8 cellular contexts compared by ENCODE assay signal in genomic region chr22:46762238-46763050, GRCh38. TPM values are rescaled to one million over a fixed set of nuclear protein-coding genes. Genes with fewer than 3 reads are reported as not detected.
A peak's percentile ranks its signal among the peaks of the same experiment; 100 is the strongest.
DNase-seq lines count a peak whose midpoint lies in the region; ATAC-seq and TF ChIP-seq lines count a peak whose summit lies in the region.

Gene TBC1D22A (plus strand): TSS chr22:46762650. CDS start chr22:46762787, 137 bp downstream.

- peak within 1 kb of the TSS; percentile 94 for H3K27ac Mint-ChIP-seq in HFFc6
- peak within 1 kb of the TSS; percentile 99 for H3K27ac Mint-ChIP-seq in activated naive CD4-positive, alpha-beta T cell treated with anti-CD3 and anti-CD28 coated beads, Interleukin-2, amount 50 U/mL, for 72 hours

- peak within 1 kb of the TSS; percentile 96 for H3K27ac ChIP-seq in suprapubic skin

- H3K4me3 ChIP-seq in suprapubic skin: peak within 1 kb of the TSS; percentile 73

- ATAC-seq in activated naive CD4-positive, alpha-beta T cell treated with anti-CD3 and anti-CD28 coated beads, Interleukin-2, amount 50 U/mL, for 72 hours: peak; percentile 97 to 98

- DNase-seq in GM03348 (ENCODE audit: low spot score): peak; percentile 97
- peak; percentile 88 for DNase-seq in HFFc6
- peak; percentile 81 for DNase-seq in NCI-H1048 (lab: John Stamatoyannopoulos, UW)
- DNase-seq in SKM-1 (lab: John Stamatoyannopoulos, UW; ENCODE audit: unreplicated experiment): peak; percentile 87
- DNase-seq in activated naive CD4-positive, alpha-beta T cell treated with anti-CD3 and anti-CD28 coated beads, Interleukin-2, amount 50 U/mL, for 72 hours (ENCODE audit: low spot score in 2 of 2): peak; percentile 94 to 95
- peak; percentile 68 for DNase-seq in glomerular endothelial cell (ENCODE audit: extremely low read depth, low read depth, low spot score)
- peak; percentile 87 for DNase-seq in occipital lobe (lab: John Stamatoyannopoulos, UW)
- peak; percentile 96 to 98 for DNase-seq in suprapubic skin (ENCODE audit: low spot score in 2 of 2)

- no peaks in the 10 kb centered on the region for H3K27me3 ChIP-seq in suprapubic skin

- peak within 1 kb of the TSS; percentile 96 for H3K4me3 Mint-ChIP-seq in HFFc6

- H3K36me3 Mint-ChIP-seq in HFFc6 (ENCODE audit: low read depth): peaks cover 16% of the 10 kb centered on the region
- peaks cover 19 to 41% of the 10 kb centered on the region in 2 donors for H3K36me3 Mint-ChIP-seq in activated naive CD4-positive, alpha-beta T cell treated with anti-CD3 and anti-CD28 coated beads, Interleukin-2, amount 50 U/mL, for 72 hours

- TF ChIP-seq CTCF in HFFc6 (IDR thresholded peaks at IDR 0.05): peak; percentile 36
- peak in 1 of 2 donors; percentile 36 for TF ChIP-seq CTCF in suprapubic skin (IDR thresholded peaks at IDR 0.05)

- H3K27me3 Mint-ChIP-seq in HFFc6 (ENCODE audit: insufficient read depth): no peaks in the 10 kb centered on the region; the same call in 1 of the 2 replicates

- peaks cover 53% of the 10 kb centered on the region for H3K4me1 Mint-ChIP-seq in HFFc6 (ENCODE audit: low read depth)

- no peaks in the 10 kb centered on the region for H3K9me3 ChIP-seq in suprapubic skin

- no peak for TF ChIP-seq EP300 in suprapubic skin (IDR thresholded peaks at IDR 0.05)

- TF ChIP-seq POLR2A in suprapubic skin (IDR thresholded peaks at IDR 0.05): peak; percentile 95 to 97

- H3K36me3 ChIP-seq in suprapubic skin: no peaks in the 10 kb centered on the region

- under 1% methylated on average over 43 of the region's 66 CpGs for WGBS in suprapubic skin

- peaks cover 31% of the 10 kb centered on the region for H3K4me1 ChIP-seq in suprapubic skin

- no peaks in the 10 kb centered on the region for H3K9me3 Mint-ChIP-seq in HFFc6
- H3K9me3 Mint-ChIP-seq in activated naive CD4-positive, alpha-beta T cell treated with anti-CD3 and anti-CD28 coated beads, Interleukin-2, amount 50 U/mL, for 72 hours: no peaks in the 10 kb centered on the region

RNA-seq across cellular contexts. Expression of gene TBC1D22A, which starts in this region (rescaled TPM):
- total RNA-seq in HFFc6 (2021; fragmentation: NEBNext Ultra II Directional; extraction: Animal tissue kit (Norgen Biotek cat#: 25700)): 10 to 100 TPM; 20.4 to 24.1 (median 22.2) TPM
- total RNA-seq in activated naive CD4-positive, alpha-beta T cell treated with anti-CD3 and anti-CD28 coated beads, Interleukin-2, amount 50 U/mL, for 72 hours: 10 to 100 TPM; 17.8 to 50.8 TPM
- total RNA-seq in glomerular endothelial cell (34.6 and 38.7 TPM in 2 replicates), occipital lobe (4.5 TPM), suprapubic skin (10 to 100 TPM; 24.8 to 43.2 (median 35.4) TPM)

Comparison
In these comparisons a context has a peak if more than half of its experiments do, and no peak if none do; other contexts are left out.
1. Peak in every context shown above with its lines: DNase-seq, ATAC-seq, H3K4me3 ChIP-seq and H3K27ac ChIP-seq.